Comparison of ENCODE assay signal across 8 cellular contexts in genomic region chr22:23862103-23862502, GRCh38. TPM values are rescaled to one million over a fixed set of nuclear protein-coding genes. Genes with fewer than 3 reads are reported as not detected.
DNase-seq lines count a peak whose midpoint lies in the region; ATAC-seq and TF ChIP-seq lines count a peak whose summit lies in the region.

No MANE protein-coding gene starts in this region.

- H3K9me3 ChIP-seq in PC-9 (ENCODE audit: insufficient read depth, low read depth) (no peaks in the 10 kb centered on the region), colonic mucosa (no peaks in the 10 kb centered on the region), parathyroid adenoma (ENCODE audit: control insufficient read depth, low read length) (no peaks in the 10 kb centered on the region)

- H3K4me1 ChIP-seq in PC-9 (replicated peaks; ENCODE audit: insufficient read depth) = no peaks in the 10 kb centered on the region; the same call in 1 of the 2 replicates
- no peaks in the 10 kb centered on the region for H3K4me1 ChIP-seq in colonic mucosa
- no peaks in the 10 kb centered on the region for H3K4me1 ChIP-seq in parathyroid adenoma

- H3K4me3 ChIP-seq in PC-9 (no peak overlapping the region), colonic mucosa (no peak overlapping the region), parathyroid adenoma (ENCODE audit: low read depth, low read length) (no peak overlapping the region)

- H3K79me2 ChIP-seq in PC-9 (ENCODE audit: low read depth) = peaks cover 20% of the 10 kb centered on the region
- peaks cover 5% of the 10 kb centered on the region for H3K79me2 ChIP-seq in parathyroid adenoma

- no peak overlapping the region for H3K27ac ChIP-seq in PC-9
- no peak overlapping the region for H3K27ac ChIP-seq in colonic mucosa
- H3K27ac ChIP-seq in parathyroid adenoma = no peak overlapping the region

- POLR2A ChIA-PET in PC-9 (lab: Charles Lee; ENCODE audit: unreplicated experiment) = no interaction called here

- no peaks in the 10 kb centered on the region for H3K9me2 ChIP-seq in PC-9 (ENCODE audit: insufficient read depth)

- no peaks in the 10 kb centered on the region for H4K20me1 ChIP-seq in PC-9 (ENCODE audit: insufficient read depth)

- H3K4me2 ChIP-seq in PC-9 (no peak overlapping the region), parathyroid adenoma (ENCODE audit: low read length) (no peak overlapping the region)

- peak; percentile 70 for TF ChIP-seq CTCF in PC-9 (conservative IDR thresholded peaks at IDR 0.05)
- peak; percentile 54 for TF ChIP-seq CTCF in colonic mucosa (IDR thresholded peaks at IDR 0.05)
- TF ChIP-seq CTCF in parathyroid adenoma (IDR thresholded peaks at IDR 0.05) = peak; percentile 19

- no peak for ATAC-seq in HG03342 (IDR thresholded peaks at IDR 0.05; ENCODE audit: unreplicated experiment)

- H3K27me3 ChIP-seq in PC-9 (ENCODE audit: insufficient read depth, low read depth) = no peaks in the 10 kb centered on the region
- H3K27me3 ChIP-seq in colonic mucosa = no peaks in the 10 kb centered on the region
- no peaks in the 10 kb centered on the region for H3K27me3 ChIP-seq in parathyroid adenoma (ENCODE audit: control insufficient read depth, insufficient read depth, low read length)

- H3K36me3 ChIP-seq in PC-9 (ENCODE audit: low read depth) (no peaks in the 10 kb centered on the region), colonic mucosa (no peaks in the 10 kb centered on the region), parathyroid adenoma (ENCODE audit: control insufficient read depth, insufficient read depth, low read length) (no peaks in the 10 kb centered on the region)

- intact Hi-C loops in PC-9 (cut with micrococcal nuclease; ENCODE audit: unreplicated experiment) = loop anchor here (5.0 to 10.0 kb wide), 2 partner anchors 323 to 395 kb away; partner anchors contain the start of gene SUSD2
- intact Hi-C loops in colonic mucosa (cut with DNase I) = loop anchor here (5.0 kb wide), 1 partner anchor 95 kb away; no protein-coding TSS in a partner anchor

- CTCF ChIA-PET in PC-9 (lab: Charles Lee) = no interaction called here

- peaks cover 2% of the 10 kb centered on the region; the same call in 1 of the 2 replicates for H3F3A ChIP-seq in PC-9 (ENCODE audit: insufficient read depth, low read depth)

- DNase-seq in NCI-H510A treated with DMSO at 0.1 percent for 48 hours (lab: John Stamatoyannopoulos, UW) (peak; percentile 7), NCI-H510A (lab: John Stamatoyannopoulos, UW) (no peak), HUDEP-2 (lab: John Stamatoyannopoulos, UW; ENCODE audit: unreplicated experiment in 76 of 76) (peak in 46 of 76 experiments; percentile 1 to 57 (median 21)), PC-9 (peak in 1 of 2 experiments; percentile 35), colonic mucosa (no peak)
- no peak for DNase-seq in activated CD4-positive, CD25-positive, alpha-beta regulatory T cell treated with anti-CD3 and anti-CD28 coated beads, Interleukin-2, amount 50 U/mL, for 72 hours

- no TSS peak for BruUV-seq in PC-9 (replicated peaks; lab: Mats Ljungman, UMichigan)

- no peak overlapping the region for H3K9ac ChIP-seq in colonic mucosa (ENCODE audit: low read depth in 2 of 2, low read length in 2 of 2)
- no peak overlapping the region for H3K9ac ChIP-seq in parathyroid adenoma

- H2AFZ ChIP-seq in PC-9 (no peak overlapping the region), parathyroid adenoma (no peak overlapping the region)

RNA-seq across cellular contexts. Expression of gene SLC2A11, which starts 4.4 kb away (rescaled TPM):
- total RNA-seq in PC-9 (2021) (24.0 and 26.9 TPM in 2 replicates), colonic mucosa (1 to 10 TPM; 8.3 to 9.6 TPM)

RNA-seq across cellular contexts. Expression of gene DERL3, which starts 23.3 kb away (rescaled TPM):
- total RNA-seq in PC-9 (2021) = 0.41 and 1.2 TPM in 2 replicates
- total RNA-seq in colonic mucosa = 10 to 100 TPM in 1 of 2 donors, 1 to 10 TPM in 1; 9.1 to 20.2 TPM

RNA-seq across cellular contexts. Expression of gene MIF, which starts 32.1 kb away (rescaled TPM):
- total RNA-seq in PC-9 (2021) (531 and 695 TPM in 2 replicates), colonic mucosa (100 to 1,000 TPM; 621 to 869 TPM)

Comparison
In these comparisons a context has a peak if more than half of its experiments do, and no peak if none do; other contexts are left out.
1. DNase-seq: peak in NCI-H510A treated with DMSO at 0.1 percent for 48 hours (single experiment) and HUDEP-2 (46 of 76); none in NCI-H510A (single experiment), colonic mucosa (single experiment) and activated CD4-positive, CD25-positive, alpha-beta regulatory T cell treated with anti-CD3 and anti-CD28 coated beads, Interleukin-2, amount 50 U/mL, for 72 hours (single experiment).
2. CTCF ChIP-seq: peak in every context shown above with its lines; median percentile 70 in PC-9; 54 in colonic mucosa; 19 in parathyroid adenoma.